In genomic region chr1:184753608-184754478, GRCh38 we compare ENCODE assay signal across 8 cellular contexts. TPM values are rescaled to one million over a fixed set of nuclear protein-coding genes. Genes with fewer than 3 reads are reported as not detected.
DNase-seq lines count a peak whose midpoint lies in the region; ATAC-seq and TF ChIP-seq lines count a peak whose summit lies in the region.

No MANE protein-coding gene starts in this region.

- peaks cover 6% of the 10 kb centered on the region for H3K36me3 Mint-ChIP-seq in activated T-helper 1 cell treated with anti-CD3 and anti-CD28 coated beads, Interleukin-12 subunit alpha, Interleukin-12 subunit beta, Interleukin-2, Interleukin-4 antibody, amounts not matched to agents 30 ng/mL and 10 ng/mL and 1 ng/mL, durations not matched to agents 14 hours and 24 hours and 36 hours (ENCODE audit: low read depth)
- no peaks in the 10 kb centered on the region for H3K36me3 Mint-ChIP-seq in neural progenitor cell

- peaks cover 29% of the 10 kb centered on the region for H3K4me1 Mint-ChIP-seq in activated T-helper 1 cell treated with anti-CD3 and anti-CD28 coated beads, Interleukin-12 subunit alpha, Interleukin-12 subunit beta, Interleukin-2, Interleukin-4 antibody, amounts not matched to agents 30 ng/mL and 10 ng/mL and 1 ng/mL, durations not matched to agents 14 hours and 24 hours and 36 hours (ENCODE audit: low read depth)
- peaks cover 20% of the 10 kb centered on the region for H3K4me1 Mint-ChIP-seq in neural progenitor cell

- H3K27me3 ChIP-seq in neural progenitor cell = peaks cover 16% of the 10 kb centered on the region
- H3K27me3 ChIP-seq in transverse colon = no peaks in the 10 kb centered on the region

- peaks cover 13% of the 10 kb centered on the region for H4K20me1 ChIP-seq in neural progenitor cell (ENCODE audit: low read depth)

- peak overlapping the region; percentile 92 for H2AFZ ChIP-seq in neural progenitor cell (replicated peaks)

- H3K27ac ChIP-seq in neural progenitor cell (no peak overlapping the region), transverse colon (peak overlapping the region; percentile 95 to 97 (median 96))

- peaks cover 5% of the 10 kb centered on the region for H3K27me3 Mint-ChIP-seq in activated T-helper 1 cell treated with anti-CD3 and anti-CD28 coated beads, Interleukin-12 subunit alpha, Interleukin-12 subunit beta, Interleukin-2, Interleukin-4 antibody, amounts not matched to agents 30 ng/mL and 10 ng/mL and 1 ng/mL, durations not matched to agents 14 hours and 24 hours and 36 hours (ENCODE audit: insufficient read depth)
- peaks cover 4% of the 10 kb centered on the region for H3K27me3 Mint-ChIP-seq in neural progenitor cell (ENCODE audit: insufficient read depth, low read depth)

- no peak for TF ChIP-seq CTCF in foreskin fibroblast (IDR thresholded peaks at IDR 0.05; ENCODE audit: low read depth, low read length)
- TF ChIP-seq CTCF in neural progenitor cell (IDR thresholded peaks at IDR 0.05) = no peak
- no peak for TF ChIP-seq CTCF in transverse colon (IDR thresholded peaks at IDR 0.05)

- no peaks in the 10 kb centered on the region for H3K9me3 ChIP-seq in neural progenitor cell (ENCODE audit: low read depth)
- H3K9me3 ChIP-seq in transverse colon = no peaks in the 10 kb centered on the region

- in situ Hi-C loops in transverse colon (cut with MboI; ENCODE audit: low pct_ligation_motif_present in 1 of 4, low pct_unique_long_range_greater_than_20kb in 1 of 4, low sequenced_read_pairs in 3 of 4) = no loop called here

- no peaks in the 10 kb centered on the region for H3K36me3 ChIP-seq in neural progenitor cell
- no peaks in the 10 kb centered on the region for H3K36me3 ChIP-seq in transverse colon

- H3K4me2 ChIP-seq in neural progenitor cell = peak overlapping the region; percentile 90

- H3K9me3 Mint-ChIP-seq in activated T-helper 1 cell treated with anti-CD3 and anti-CD28 coated beads, Interleukin-12 subunit alpha, Interleukin-12 subunit beta, Interleukin-2, Interleukin-4 antibody, amounts not matched to agents 30 ng/mL and 10 ng/mL and 1 ng/mL, durations not matched to agents 14 hours and 24 hours and 36 hours = no peaks in the 10 kb centered on the region
- H3K9me3 Mint-ChIP-seq in neural progenitor cell = no peaks in the 10 kb centered on the region

- peak overlapping the region; percentile 23 for H3K9ac ChIP-seq in neural progenitor cell

- H3K27ac Mint-ChIP-seq in activated T-helper 1 cell treated with anti-CD3 and anti-CD28 coated beads, Interleukin-12 subunit alpha, Interleukin-12 subunit beta, Interleukin-2, Interleukin-4 antibody, amounts not matched to agents 30 ng/mL and 10 ng/mL and 1 ng/mL, durations not matched to agents 14 hours and 24 hours and 36 hours = peak overlapping the region; percentile 77
- no peak overlapping the region for H3K27ac Mint-ChIP-seq in neural progenitor cell

- no peak for TF ChIP-seq POLR2A in transverse colon (IDR thresholded peaks at IDR 0.05)

- DNase-seq in DMS79 treated with DMSO at 0.1 percent for 48 hours (lab: John Stamatoyannopoulos, UW) = peak; percentile 12
- DNase-seq in DMS79 (lab: John Stamatoyannopoulos, UW) = no peak
- DNase-seq in NOMO-1 treated with DMSO at 0.1 percent for 48 hours (lab: John Stamatoyannopoulos, UW; ENCODE audit: unreplicated experiment) = peak; percentile 61
- DNase-seq in activated T-helper 1 cell treated with anti-CD3 and anti-CD28 coated beads, Interleukin-12 subunit alpha, Interleukin-12 subunit beta, Interleukin-2, Interleukin-4 antibody, amounts not matched to agents 30 ng/mL and 10 ng/mL and 1 ng/mL, durations not matched to agents 14 hours and 24 hours and 36 hours (ENCODE audit: low spot score) = peak; percentile 38
- DNase-seq in foreskin fibroblast = peak in 1 of 2 donors; percentile 41
- DNase-seq in neural progenitor cell (ENCODE audit: low spot score) = peak; percentile 79
- peak; percentile 51 for DNase-seq in transverse colon

- peaks cover 11% of the 10 kb centered on the region for H3F3A ChIP-seq in neural progenitor cell (ENCODE audit: low read depth)

- H3K4me1 ChIP-seq in neural progenitor cell (peaks cover 14% of the 10 kb centered on the region), transverse colon (peaks cover 0 to 44% (median 24%) of the 10 kb centered on the region in 4 donors)

- peak; percentile 15 for ATAC-seq in HG02973 (IDR thresholded peaks at IDR 0.05; ENCODE audit: unreplicated experiment)

- 1 to 4% methylated on average over 9 to 43 of the region's 43 CpGs for WGBS in transverse colon (ENCODE audit: low coverage in 1 of 2), 2 donors

- peak overlapping the region; percentile 89 for H3K4me3 Mint-ChIP-seq in activated T-helper 1 cell treated with anti-CD3 and anti-CD28 coated beads, Interleukin-12 subunit alpha, Interleukin-12 subunit beta, Interleukin-2, Interleukin-4 antibody, amounts not matched to agents 30 ng/mL and 10 ng/mL and 1 ng/mL, durations not matched to agents 14 hours and 24 hours and 36 hours
- H3K4me3 Mint-ChIP-seq in neural progenitor cell = peak overlapping the region; percentile 92

- peak overlapping the region; percentile 65 to 73 for H3K4me3 ChIP-seq in foreskin fibroblast (ENCODE audit: low read depth in 1 of 2, low read length in 2 of 2)
- H3K4me3 ChIP-seq in neural progenitor cell = peak overlapping the region; percentile 82
- H3K4me3 ChIP-seq in transverse colon = peak overlapping the region; percentile 58 to 93 (median 69)

- peaks cover 17% of the 10 kb centered on the region for H3K79me2 ChIP-seq in neural progenitor cell (ENCODE audit: low read depth)

- intact Hi-C loops in activated T-helper 1 cell treated with anti-CD3 and anti-CD28 coated beads, Interleukin-12 subunit alpha, Interleukin-12 subunit beta, Interleukin-2, Interleukin-4 antibody, amounts not matched to agents 30 ng/mL and 10 ng/mL and 1 ng/mL, durations not matched to agents 14 hours and 24 hours and 36 hours (cut with micrococcal nuclease) = loop anchor here (1.0 to 10.0 kb wide), 13 partner anchors 11 to 1621 kb away; partner anchors contain the start of genes ARPC5, IVNS1ABP, ODR4 and TPR
- intact Hi-C loops in transverse colon (cut with DNase I; ENCODE audit: low total_unique reads) = no loop called here

- TF ChIP-seq EP300 in transverse colon (IDR thresholded peaks at IDR 0.05; ENCODE audit: low read depth) = no peak

RNA-seq across cellular contexts. Expression of gene EDEM3, which starts 0.8 kb away (rescaled TPM):
- total RNA-seq in activated T-helper 1 cell treated with anti-CD3 and anti-CD28 coated beads, Interleukin-12 subunit alpha, Interleukin-12 subunit beta, Interleukin-2, Interleukin-4 antibody, amounts not matched to agents 30 ng/mL and 10 ng/mL and 1 ng/mL, durations not matched to agents 14 hours and 24 hours and 36 hours = 23.8 and 28.5 TPM in 2 replicates
- total RNA-seq in neural progenitor cell (ENCODE audit: low replicate concordance) = 14.7 and 32.9 TPM in 2 replicates
- total RNA-seq in transverse colon = 10 to 100 TPM; 28.1 to 57.0 (median 42.7) TPM
